ENCODE assay signal across 1 cellular context in the genomic region with DNA sequence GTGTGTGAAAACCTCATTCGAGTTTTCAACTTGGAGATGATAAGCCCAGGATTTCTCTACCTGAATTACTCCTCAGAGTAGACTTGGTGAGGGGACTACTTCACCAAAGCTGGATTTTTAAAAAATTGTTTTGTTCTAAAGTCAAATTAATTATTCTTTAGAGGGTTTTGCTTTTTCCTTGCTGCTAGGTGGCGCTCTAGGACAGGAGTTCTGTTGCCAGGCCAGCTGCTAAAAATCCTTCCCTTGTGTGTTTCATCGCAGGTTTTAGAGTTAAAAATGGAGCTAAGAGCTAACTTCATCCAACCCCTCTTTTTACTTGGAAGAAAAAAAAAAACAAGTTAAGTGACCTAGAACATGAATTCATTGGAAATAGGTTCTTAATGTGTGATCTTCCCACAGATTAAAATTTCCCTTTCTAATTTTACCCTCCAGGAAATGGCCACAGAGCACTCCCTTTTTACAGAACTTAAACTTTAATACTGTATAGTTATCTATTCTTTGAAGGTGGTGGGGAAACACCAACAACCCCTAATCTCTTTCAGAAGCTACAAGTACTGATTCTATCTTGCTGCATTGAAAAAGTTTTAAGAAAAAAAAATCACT.
TF ChIP-seq lines count a peak whose summit lies in the region.

No MANE protein-coding gene starts in this region.

TF ChIP-seq in IMR-90, 13 proteins besides CTCF, POLR2A, EP300 and RAD21 (continued from another document):
- TF ChIP-seq BHLHE40 (IDR thresholded peaks at IDR 0.05; ENCODE audit: low read depth, low read length) (no peak), RCOR1 (IDR thresholded peaks at IDR 0.05; ENCODE audit: insufficient replicate concordance, low read length) (no peak)
